Comparison of ENCODE assay signal across 26 cellular contexts in the genomic region with DNA sequence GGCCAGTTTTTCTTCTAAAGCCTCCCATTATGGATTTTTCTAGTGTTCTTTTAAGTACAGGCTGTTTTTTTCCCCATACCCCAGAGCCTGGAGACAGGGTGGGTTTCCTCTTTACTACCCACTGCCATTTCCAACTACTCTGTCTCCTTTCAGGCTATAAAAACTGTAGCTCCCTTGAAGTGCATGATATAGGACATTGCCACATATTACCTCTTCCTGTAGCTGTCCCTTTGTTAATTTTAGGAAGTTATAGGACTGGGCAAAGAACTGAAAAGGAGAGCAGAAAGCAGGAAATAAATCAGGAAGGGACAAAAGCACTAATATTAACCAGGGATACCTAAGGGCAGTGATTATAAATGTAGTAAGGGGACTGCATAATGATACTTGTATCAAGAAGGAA. TPM values are rescaled to one million over a fixed set of nuclear protein-coding genes. Genes with fewer than 3 reads are reported as not detected.
"Had no signal": no experiment of that assay in that cellular context is flagged by ENCODE, and none has a peak within 500 bp of the region (broad histone marks: within the 10 kb centered on the region; RNA-seq: fewer than 3 reads in every experiment).

No MANE protein-coding gene starts in this region.

- H3K4me1 ChIP-seq: foreskin keratinocyte, tibial artery had no signal

- H3K9me3 ChIP-seq: right lobe of liver, tibial artery had no signal

- H3K27ac ChIP-seq: foreskin keratinocyte, right lobe of liver, skin epidermis, tibial artery had no signal

- DNase-seq: activated B cell treated with CpG ODN at 0.5 μM for 24 hours; activated CD4-positive, alpha-beta T cell treated with anti-CD3 and anti-CD28 coated beads for 36 hours; activated CD4-positive, alpha-beta T cell treated with anti-CD3 and anti-CD28 coated beads, Interleukin-2, amount 50 U/mL, for 4 hours; activated CD8-positive, alpha-beta memory T cell treated with anti-CD3 and anti-CD28 coated beads, Interleukin-2, amount 50 U/mL, for 48 hours; activated naive CD4-positive, alpha-beta T cell; activated T-cell treated with anti-CD3 and anti-CD28 coated beads, Interleukin-2, amount 50 U/mL, for 4 hours; amygdala; cortex of kidney; foreskin keratinocyte; kidney; naive B cell; posterior cingulate gyrus; right lobe of liver; stimulated activated CD4-positive, alpha-beta T cell treated with anti-CD3 and anti-CD28 coated beads, Interleukin-1b, Interleukin-23, amount 100 ng/mL, for 48 hours; T-helper 9 cell; tibial artery had no signal

- H3K27me3 ChIP-seq: foreskin keratinocyte, right lobe of liver, tibial artery had no signal

- H3K4me3 ChIP-seq: lung, right lobe of liver, skin epidermis, tibial artery had no signal

RNA-seq across cellular contexts. Expression of gene VIL1, which starts 54.1 kb away (rescaled TPM):
- total RNA-seq: activated CD4-positive, alpha-beta T cell treated with anti-CD3 and anti-CD28 coated beads for 36 hours; activated CD8-positive, alpha-beta memory T cell treated with anti-CD3 and anti-CD28 coated beads for 36 hours; activated T-helper 2 cell treated with anti-CD3 and anti-CD28 coated beads, Interferon-gamma antibody, Interleukin-2, Interleukin-4, amounts not matched to agents 10 μg/mL and 5 μg/mL and 100 μg/mL, durations not matched to agents 14 hours and 24 hours and 36 hours; epithelial cell of proximal tubule; fibroblast of lung; foreskin keratinocyte; glomerular endothelial cell; omental fat pad; urinary bladder had no signal
- polyA plus RNA-seq: fibroblast of lung, neural cell had no signal
